Comparison of ENCODE assay signal across 10 cellular contexts in the genomic region with DNA sequence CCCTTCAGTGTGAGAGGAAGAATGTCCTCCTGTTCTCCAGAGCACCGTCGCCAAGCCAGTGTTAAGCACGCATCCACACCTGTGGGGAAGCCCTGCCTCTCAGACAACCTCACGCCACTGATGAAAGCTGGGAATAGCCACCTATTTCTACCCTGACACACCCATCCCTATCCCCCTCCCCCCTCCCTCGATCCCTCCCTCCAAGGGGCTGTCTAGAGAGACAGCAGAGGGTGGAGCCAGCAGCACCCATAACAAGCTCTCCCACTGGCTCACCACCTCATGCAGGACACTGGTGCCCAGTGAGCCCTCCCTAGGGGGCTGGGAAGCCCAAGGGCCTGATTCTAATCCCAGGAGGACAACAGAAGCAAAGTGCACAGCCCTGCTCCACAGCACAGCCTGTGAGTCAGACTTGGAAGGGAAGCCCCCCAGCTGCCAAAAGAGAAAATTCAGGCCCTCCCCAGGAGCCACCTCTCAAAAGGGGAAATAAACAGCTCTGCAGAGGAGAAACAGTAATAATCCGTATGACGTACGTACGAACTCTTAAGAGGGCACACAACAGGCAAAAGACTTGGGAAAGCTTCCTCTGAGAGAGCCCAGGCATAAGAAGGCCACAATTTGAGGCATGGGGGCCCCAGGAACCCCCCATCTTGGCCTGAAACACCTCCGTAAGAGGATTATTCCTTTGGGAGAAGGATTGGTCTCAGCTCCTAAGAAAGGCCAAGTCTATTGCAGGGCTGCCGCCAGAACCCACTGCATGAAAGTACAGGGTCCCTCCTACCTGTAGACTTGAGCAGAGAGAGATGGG. TPM values are rescaled to one million over a fixed set of nuclear protein-coding genes. Genes with fewer than 3 reads are reported as not detected.
DNase-seq lines count a peak whose midpoint lies in the region; ATAC-seq and TF ChIP-seq lines count a peak whose summit lies in the region.
"Had no signal": no experiment of that assay in that cellular context is flagged by ENCODE, and none has a peak within 500 bp of the region (broad histone marks: within the 10 kb centered on the region; RNA-seq: fewer than 3 reads in every experiment).

No MANE protein-coding gene starts in this region.

- H3K27ac ChIP-seq in heart right ventricle (peak overlapping the region in 8 of 10 donors; percentile 8 to 89 (median 82)), liver (ENCODE audit: low read depth in 1 of 2, low read length in 2 of 2) (peak overlapping the region; percentile 72 to 93), vagina (peak overlapping the region; percentile 78)

- peaks cover 28% of the 10 kb centered on the region for H3K4me1 Mint-ChIP-seq in activated T-cell treated with anti-CD3 and anti-CD28 coated beads, Interleukin-2, amount 50 U/mL, for 72 hours (ENCODE audit: low read depth)

- peak in 1 of 2 donors; percentile 21 for TF ChIP-seq RAD21 in liver (IDR thresholded peaks at IDR 0.05)

- H3K27me3 ChIP-seq in heart right ventricle, result no peaks in the 10 kb centered on the region
- no peaks in the 10 kb centered on the region for H3K27me3 ChIP-seq in liver (ENCODE audit: control insufficient read depth in 4 of 4, insufficient read depth in 4 of 4, low read length in 3 of 4)
- H3K27me3 ChIP-seq in vagina, result no peaks in the 10 kb centered on the region

- TF ChIP-seq CTCF in heart right ventricle (IDR thresholded peaks at IDR 0.05), result no peak
- TF ChIP-seq CTCF in liver (IDR thresholded peaks at IDR 0.05; ENCODE audit: low read depth, low read length, missing input control), result no peak
- no peak for TF ChIP-seq CTCF in vagina (IDR thresholded peaks at IDR 0.05)

- intact Hi-C loops in heart right ventricle (cut with DNase I) (loop anchor here in 7 of 10 donors (5.0 to 10.0 kb wide), 5 partner anchors 36 to 158 kb away; partner anchors contain the start of gene ARL6IP4 (in 1 of the 7)), cardiac septum (cut with DNase I) (loop anchor here (5.0 kb wide), 1 partner anchor 36 kb away; no protein-coding TSS in a partner anchor), vagina (cut with DNase I) (no loop called here)

- H3K4me3 ChIP-seq in heart right ventricle, result no peak overlapping the region
- no peak overlapping the region for H3K4me3 ChIP-seq in liver (ENCODE audit: low read depth in 1 of 3, low read length in 3 of 3)
- H3K4me3 ChIP-seq in vagina, result no peak overlapping the region

- peaks cover 0 to 6% (median 0%) of the 10 kb centered on the region in 9 donors for H3K36me3 ChIP-seq in heart right ventricle
- no peaks in the 10 kb centered on the region for H3K36me3 ChIP-seq in liver (ENCODE audit: control insufficient read depth in 4 of 4, insufficient read depth in 3 of 4, low read depth in 1 of 4, low read length in 3 of 4)
- no peaks in the 10 kb centered on the region for H3K36me3 ChIP-seq in vagina

- no peak for DNase-seq in heart right ventricle
- no peak for DNase-seq in cardiac septum (ENCODE audit: low spot score)
- DNase-seq in SW480 (ENCODE audit: low spot score), result peak; percentile 51
- no peak for DNase-seq in vagina (ENCODE audit: extremely low spot score in 2 of 2)
- DNase-seq in activated T-cell treated with anti-CD3 and anti-CD28 coated beads, Interleukin-2, amount 50 U/mL, for 72 hours, result no peak
- no peak for DNase-seq in NK-92 treated with Interleukin-12 subunit alpha and Interleukin-12 subunit beta, amount 100 ng/mL, for 24 hours (lab: John Stamatoyannopoulos, UW)
- no peak for DNase-seq in activated CD8-positive, alpha-beta memory T cell treated with anti-CD3 and anti-CD28 coated beads for 24 hours
- DNase-seq: activated gamma-delta T cell treated with Interleukin-2 at 50 U/mL for 16 hours, NCI-H1092 treated with DMSO at 0.1 percent for 48 hours had no signal

- no peaks in the 10 kb centered on the region for H3K9me3 Mint-ChIP-seq in activated T-cell treated with anti-CD3 and anti-CD28 coated beads, Interleukin-2, amount 50 U/mL, for 72 hours

- 81 to 82% methylated on average over 11 of the region's 11 CpGs for WGBS in heart right ventricle, 2 donors
- WGBS in liver, result 85% methylated on average over 11 of the region's 11 CpGs

- H3K9ac ChIP-seq in liver (ENCODE audit: low read depth in 1 of 2, low read length in 2 of 2), result no peak overlapping the region

- H3K27me3 Mint-ChIP-seq in activated T-cell treated with anti-CD3 and anti-CD28 coated beads, Interleukin-2, amount 50 U/mL, for 72 hours (ENCODE audit: low read depth), result no peaks in the 10 kb centered on the region

- H3K4me1 ChIP-seq in heart right ventricle (peaks cover 25 to 54% (median 46%) of the 10 kb centered on the region in 9 donors), liver (ENCODE audit: control insufficient read depth in 4 of 4, insufficient read depth in 4 of 4, low read length in 3 of 4) (peaks cover 24 to 49% (median 41%) of the 10 kb centered on the region in 4 donors), vagina (peaks cover 45% of the 10 kb centered on the region)

- TF ChIP-seq POLR2A in vagina (IDR thresholded peaks at IDR 0.05), result no peak

- H3K9me3 ChIP-seq in heart right ventricle, result no peaks in the 10 kb centered on the region
- no peaks in the 10 kb centered on the region for H3K9me3 ChIP-seq in liver (ENCODE audit: control insufficient read depth in 4 of 4, low read length in 3 of 4)
- H3K9me3 ChIP-seq in vagina, result no peaks in the 10 kb centered on the region

- H3K27ac Mint-ChIP-seq in activated T-cell treated with anti-CD3 and anti-CD28 coated beads, Interleukin-2, amount 50 U/mL, for 72 hours, result no peak overlapping the region

- peak in 3 of 8 donors; percentile 15 to 45 (median 15) for ATAC-seq in heart right ventricle
- ATAC-seq in activated T-cell treated with anti-CD3 and anti-CD28 coated beads, Interleukin-2, amount 50 U/mL, for 72 hours (replicated peaks in 1 of 2), result no peak

- H3K36me3 Mint-ChIP-seq in activated T-cell treated with anti-CD3 and anti-CD28 coated beads, Interleukin-2, amount 50 U/mL, for 72 hours (ENCODE audit: insufficient read depth in 2 of 2), result peaks cover 0 to 1% of the 10 kb centered on the region in 2 donors

- H3K4me3 Mint-ChIP-seq in activated T-cell treated with anti-CD3 and anti-CD28 coated beads, Interleukin-2, amount 50 U/mL, for 72 hours, result no peak overlapping the region

TF ChIP-seq in liver, 16 proteins besides CTCF, POLR2A, EP300 and RAD21:
- TF ChIP-seq HNF4G (IDR thresholded peaks at IDR 0.05) (no peak), YY1 (IDR thresholded peaks at IDR 0.05) (peak; percentile 10)

RNA-seq across cellular contexts. Expression of gene PITPNM2, which starts 7.7 kb away (rescaled TPM):
- 10 to 100 TPM; 13.3 to 32.7 (median 18.7) TPM for total RNA-seq in heart right ventricle
- 10 to 100 TPM in 1 of 2 donors, 1 to 10 TPM in 1; 5.6 to 16.5 TPM for polyA plus RNA-seq in heart right ventricle
- total RNA-seq in cardiac septum, result 22.2 TPM
- total RNA-seq in liver, result 10 to 100 TPM in 1 of 2 donors, 1 to 10 TPM in 1; 1.3 to 28.4 TPM
- polyA plus RNA-seq in liver, result 1 to 10 TPM; 3.6 to 6.6 TPM
- total RNA-seq in vagina, result 8.1 TPM
- 10 to 100 TPM; 14.1 to 18.1 TPM for total RNA-seq in activated T-cell treated with anti-CD3 and anti-CD28 coated beads, Interleukin-2, amount 50 U/mL, for 72 hours
